ENCODE assay signal across 19 cellular contexts in the genomic region with DNA sequence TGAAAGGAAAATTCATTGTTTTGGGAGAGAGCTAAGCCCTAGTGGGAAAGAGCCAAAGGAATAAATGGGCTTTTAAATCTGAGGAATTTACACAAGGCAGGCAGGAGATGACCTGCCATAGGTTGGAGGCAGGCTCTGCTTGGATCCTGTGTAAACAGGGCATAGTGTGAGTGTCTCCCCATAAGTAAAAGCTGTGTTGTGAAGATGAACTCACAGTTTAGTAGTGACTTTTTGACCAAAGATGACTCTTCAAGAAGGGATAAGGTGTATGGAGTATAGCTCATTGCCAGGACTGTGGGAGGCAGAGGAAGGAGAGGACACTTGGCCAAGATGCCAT.
DNase-seq lines count a peak whose midpoint lies in the region; ATAC-seq and TF ChIP-seq lines count a peak whose summit lies in the region.
"Had no signal": no experiment of that assay in that cellular context is flagged by ENCODE, and none has a peak within 500 bp of the region (broad histone marks: within the 10 kb centered on the region; RNA-seq: fewer than 3 reads in every experiment).

No MANE protein-coding gene starts in this region.

- H3K36me3 ChIP-seq in OCI-LY1 (ENCODE audit: insufficient read depth, low read length) (no peaks in the 10 kb centered on the region), gastrocnemius medialis (no peaks in the 10 kb centered on the region)
- H3K36me3 ChIP-seq: brain microvascular endothelial cell, heart right ventricle had no signal

- no peak for TF ChIP-seq POLR2A in gastrocnemius medialis (IDR thresholded peaks at IDR 0.05)

- H3F3A ChIP-seq in OCI-LY1 (ENCODE audit: insufficient read depth, low read length): no peaks in the 10 kb centered on the region

- DNase-seq in activated naive CD4-positive, alpha-beta T cell (lab: John Stamatoyannopoulos, UW): no peak
- DNase-seq in effector memory CD8-positive, alpha-beta T cell: no peak
- no peak for DNase-seq in gastrocnemius medialis
- DNase-seq in stimulated activated naive B cell treated with anti-CD40 and anti-IgM and Interleukin-4, amounts not matched to agents 10 μg/mL and 1 μg/mL and 100 μg/mL, for 72 hours: no peak
- no peak for DNase-seq in T-helper 2 cell
- DNase-seq: activated naive CD8-positive, alpha-beta T cell treated with anti-CD3 and anti-CD28 coated beads, Interleukin-2, amount 50 U/mL, for 24 hours; activated T-cell treated with anti-CD3 and anti-CD28 coated beads, Interleukin-2, amount 50 U/mL, for 72 hours; brain microvascular endothelial cell; heart right ventricle; NCI-H2171 treated with DMSO at 0.1 percent for 48 hours; NCI-H774; stimulated activated CD4-positive, alpha-beta T cell treated with anti-CD3 and anti-CD28 coated beads, Interleukin-12 subunit alpha, Interleukin-12 subunit beta, amount 100 ng/mL, for 4 hours; T1000 had no signal

- H2AFZ ChIP-seq in OCI-LY1 (ENCODE audit: low read length): no peak overlapping the region

- no peak overlapping the region for H3K4me2 ChIP-seq in OCI-LY1 (ENCODE audit: low read length)

- H3K4me1 Mint-ChIP-seq in activated naive CD4-positive, alpha-beta T cell treated with anti-CD3 and anti-CD28 coated beads, Interleukin-2, amount 50 U/mL, for 24 hours: peaks cover 63% of the 10 kb centered on the region
- peaks cover 33 to 42% of the 10 kb centered on the region in 2 donors for H3K4me1 Mint-ChIP-seq in effector memory CD8-positive, alpha-beta T cell (ENCODE audit: low read depth in 2 of 2)
- H3K4me1 Mint-ChIP-seq in stimulated activated naive B cell treated with anti-CD40 and anti-IgM and Interleukin-4, amounts not matched to agents 10 μg/mL and 1 μg/mL and 100 μg/mL, for 72 hours: peaks cover 30 to 71% of the 10 kb centered on the region in 2 donors

- no peak for ATAC-seq in effector memory CD8-positive, alpha-beta T cell (replicated peaks)
- ATAC-seq in gastrocnemius medialis (peak; percentile 4 to 11), GM19035 (IDR thresholded peaks at IDR 0.05; ENCODE audit: unreplicated experiment) (no peak)
- no peak for ATAC-seq in stimulated activated naive B cell treated with anti-CD40 and anti-IgM and Interleukin-4, amounts not matched to agents 10 μg/mL and 1 μg/mL and 100 μg/mL, for 72 hours (replicated peaks)
- ATAC-seq: activated naive CD8-positive, alpha-beta T cell treated with anti-CD3 and anti-CD28 coated beads, Interleukin-2, amount 50 U/mL, for 24 hours; activated T-cell treated with anti-CD3 and anti-CD28 coated beads, Interleukin-2, amount 50 U/mL, for 72 hours had no signal

- in situ Hi-C loops in gastrocnemius medialis (cut with MboI; ENCODE audit: low sequenced_read_pairs in 4 of 4): no loop called here

- H3K4me1 ChIP-seq in OCI-LY1 (ENCODE audit: insufficient read depth, low read length, severe bottlenecking) (peaks cover 26% of the 10 kb centered on the region), gastrocnemius medialis (peaks cover 39 to 65% of the 10 kb centered on the region in 2 donors)

- H3K4me3 ChIP-seq in OCI-LY1 (ENCODE audit: low read depth, low read length, poor library complexity, severe bottlenecking) (no peak overlapping the region), gastrocnemius medialis (no peak overlapping the region)
- H3K4me3 ChIP-seq: heart right ventricle, SK-N-MC had no signal

- no peaks in the 10 kb centered on the region for H3K9me3 Mint-ChIP-seq in activated naive CD4-positive, alpha-beta T cell treated with anti-CD3 and anti-CD28 coated beads, Interleukin-2, amount 50 U/mL, for 24 hours
- H3K9me3 Mint-ChIP-seq in effector memory CD8-positive, alpha-beta T cell: no peaks in the 10 kb centered on the region
- no peaks in the 10 kb centered on the region for H3K9me3 Mint-ChIP-seq in stimulated activated naive B cell treated with anti-CD40 and anti-IgM and Interleukin-4, amounts not matched to agents 10 μg/mL and 1 μg/mL and 100 μg/mL, for 72 hours
- H3K9me3 Mint-ChIP-seq: activated naive CD8-positive, alpha-beta T cell treated with anti-CD3 and anti-CD28 coated beads, Interleukin-2, amount 50 U/mL, for 24 hours; activated T-cell treated with anti-CD3 and anti-CD28 coated beads, Interleukin-2, amount 50 U/mL, for 72 hours had no signal

- no peak overlapping the region for H3K9ac ChIP-seq in OCI-LY1 (ENCODE audit: low read length)

- peak overlapping the region; percentile 37 for H3K27ac ChIP-seq in OCI-LY1 (ENCODE audit: low read depth, low read length, poor library complexity, severe bottlenecking)
- H3K27ac ChIP-seq in gastrocnemius medialis: peak overlapping the region; percentile 21 to 72 (median 52)
- H3K27ac ChIP-seq: brain microvascular endothelial cell, HL-60, SK-N-MC had no signal

- no peaks in the 10 kb centered on the region for H3K27me3 Mint-ChIP-seq in activated naive CD4-positive, alpha-beta T cell treated with anti-CD3 and anti-CD28 coated beads, Interleukin-2, amount 50 U/mL, for 24 hours
- no peaks in the 10 kb centered on the region for H3K27me3 Mint-ChIP-seq in effector memory CD8-positive, alpha-beta T cell
- H3K27me3 Mint-ChIP-seq in stimulated activated naive B cell treated with anti-CD40 and anti-IgM and Interleukin-4, amounts not matched to agents 10 μg/mL and 1 μg/mL and 100 μg/mL, for 72 hours: no peaks in the 10 kb centered on the region
- H3K27me3 Mint-ChIP-seq: activated naive CD8-positive, alpha-beta T cell treated with anti-CD3 and anti-CD28 coated beads, Interleukin-2, amount 50 U/mL, for 24 hours; B cell had no signal

- H4K20me1 ChIP-seq in OCI-LY1 (ENCODE audit: insufficient read depth, low read length): no peaks in the 10 kb centered on the region

- no peak overlapping the region for H3K4me3 Mint-ChIP-seq in activated naive CD4-positive, alpha-beta T cell treated with anti-CD3 and anti-CD28 coated beads, Interleukin-2, amount 50 U/mL, for 24 hours
- no peak overlapping the region for H3K4me3 Mint-ChIP-seq in effector memory CD8-positive, alpha-beta T cell
- no peak overlapping the region for H3K4me3 Mint-ChIP-seq in stimulated activated naive B cell treated with anti-CD40 and anti-IgM and Interleukin-4, amounts not matched to agents 10 μg/mL and 1 μg/mL and 100 μg/mL, for 72 hours
- H3K4me3 Mint-ChIP-seq: activated naive CD8-positive, alpha-beta T cell treated with anti-CD3 and anti-CD28 coated beads, Interleukin-2, amount 50 U/mL, for 24 hours; activated T-cell treated with anti-CD3 and anti-CD28 coated beads, Interleukin-2, amount 50 U/mL, for 72 hours; B cell had no signal

- no peaks in the 10 kb centered on the region for H3K9me2 ChIP-seq in OCI-LY1 (ENCODE audit: low read depth, low read length)

- no peaks in the 10 kb centered on the region for H3K27me3 ChIP-seq in OCI-LY1 (ENCODE audit: insufficient read depth, low read length)
- no peaks in the 10 kb centered on the region for H3K27me3 ChIP-seq in gastrocnemius medialis
- H3K27me3 ChIP-seq: brain microvascular endothelial cell, heart right ventricle had no signal

- peak overlapping the region; percentile 26 for H3K27ac Mint-ChIP-seq in activated naive CD4-positive, alpha-beta T cell treated with anti-CD3 and anti-CD28 coated beads, Interleukin-2, amount 50 U/mL, for 24 hours
- H3K27ac Mint-ChIP-seq in effector memory CD8-positive, alpha-beta T cell: peak overlapping the region; percentile 19 to 90
- H3K27ac Mint-ChIP-seq in stimulated activated naive B cell treated with anti-CD40 and anti-IgM and Interleukin-4, amounts not matched to agents 10 μg/mL and 1 μg/mL and 100 μg/mL, for 72 hours: no peak overlapping the region
- H3K27ac Mint-ChIP-seq: activated naive CD8-positive, alpha-beta T cell treated with anti-CD3 and anti-CD28 coated beads, Interleukin-2, amount 50 U/mL, for 24 hours; activated T-cell treated with anti-CD3 and anti-CD28 coated beads, Interleukin-2, amount 50 U/mL, for 72 hours had no signal

- no peaks in the 10 kb centered on the region for H3K36me3 Mint-ChIP-seq in activated naive CD4-positive, alpha-beta T cell treated with anti-CD3 and anti-CD28 coated beads, Interleukin-2, amount 50 U/mL, for 24 hours
- H3K36me3 Mint-ChIP-seq in effector memory CD8-positive, alpha-beta T cell (ENCODE audit: insufficient read depth): no peaks in the 10 kb centered on the region
- H3K36me3 Mint-ChIP-seq in stimulated activated naive B cell treated with anti-CD40 and anti-IgM and Interleukin-4, amounts not matched to agents 10 μg/mL and 1 μg/mL and 100 μg/mL, for 72 hours: peaks cover 4 to 20% of the 10 kb centered on the region in 2 donors

- intact Hi-C loops in gastrocnemius medialis (cut with DNase I; ENCODE audit: low total_unique reads): loop anchor here (2.0 to 5.0 kb wide), 2 partner anchors 133 to 219 kb away; a partner anchor contains a TSS

- no peak for TF ChIP-seq CTCF in OCI-LY1 (IDR thresholded peaks at IDR 0.05; ENCODE audit: low read length)
- peak in 1 of 5 experiments; percentile 2 for TF ChIP-seq CTCF in gastrocnemius medialis (IDR thresholded peaks at IDR 0.05 in 4 of 5, conservative IDR thresholded peaks at IDR 0.05 in 1 of 5)

- H3K9me3 ChIP-seq in OCI-LY1 (ENCODE audit: low read length) (no peaks in the 10 kb centered on the region), gastrocnemius medialis (no peaks in the 10 kb centered on the region)
- H3K9me3 ChIP-seq: heart right ventricle had no signal

- peaks cover 22% of the 10 kb centered on the region for H3K79me2 ChIP-seq in OCI-LY1 (ENCODE audit: insufficient read depth, low read length)

Comparison
In these comparisons a context has a peak if more than half of its experiments do, and no peak if none do; other contexts are left out.
1. ATAC-seq: peak in gastrocnemius medialis (2 of 2); none in effector memory CD8-positive, alpha-beta T cell (single experiment), stimulated activated naive B cell treated with anti-CD40 and anti-IgM and Interleukin-4, amounts not matched to agents 10 μg/mL and 1 μg/mL and 100 μg/mL, for 72 hours (0 of 2) and GM19035 (single experiment).